17 cellular contexts compared by ENCODE assay signal in genomic region chr6:160049346-160049745, GRCh38.
DNase-seq lines count a peak whose midpoint lies in the region; ATAC-seq and TF ChIP-seq lines count a peak whose summit lies in the region.
"Had no signal": no experiment of that assay in that cellular context is flagged by ENCODE, and none has a peak within 500 bp of the region (broad histone marks: within the 10 kb centered on the region; RNA-seq: fewer than 3 reads in every experiment).

No MANE protein-coding gene starts in this region.

- peaks cover 17% of the 10 kb centered on the region for H3K4me1 Mint-ChIP-seq in activated naive CD8-positive, alpha-beta T cell treated with anti-CD3 and anti-CD28 coated beads, Interleukin-2, amount 50 U/mL, for 24 hours
- peaks cover 9% of the 10 kb centered on the region for H3K4me1 Mint-ChIP-seq in activated naive CD8-positive, alpha-beta T cell treated with anti-CD3 and anti-CD28 coated beads for 36 hours
- peaks cover 11% of the 10 kb centered on the region for H3K4me1 Mint-ChIP-seq in activated T-helper 17 cell treated with anti-CD3 and anti-CD28 coated beads, Interleukin-2, amount 50 U/mL, for 72 hours
- H3K4me1 Mint-ChIP-seq in natural killer cell, result peaks cover 38 to 45% of the 10 kb centered on the region in 2 donors
- peaks cover 0 to 10% of the 10 kb centered on the region in 2 donors for H3K4me1 Mint-ChIP-seq in stimulated activated naive B cell treated with anti-CD40 and anti-IgM and Interleukin-4, amounts not matched to agents 10 μg/mL and 1 μg/mL and 100 μg/mL, for 72 hours
- peaks cover 10% of the 10 kb centered on the region for H3K4me1 Mint-ChIP-seq in activated T-cell treated with anti-CD3 and anti-CD28 coated beads, Interleukin-2, amount 50 U/mL, for 72 hours (ENCODE audit: low read depth)
- H3K4me1 Mint-ChIP-seq: B cell had no signal

- ATAC-seq in activated naive CD8-positive, alpha-beta T cell treated with anti-CD3 and anti-CD28 coated beads, Interleukin-2, amount 50 U/mL, for 24 hours, result no peak
- no peak for ATAC-seq in activated T-helper 17 cell treated with anti-CD3 and anti-CD28 coated beads, Interleukin-2, amount 50 U/mL, for 72 hours (replicated peaks)
- ATAC-seq in natural killer cell, result no peak
- ATAC-seq in stimulated activated naive B cell treated with anti-CD40 and anti-IgM and Interleukin-4, amounts not matched to agents 10 μg/mL and 1 μg/mL and 100 μg/mL, for 72 hours (replicated peaks), result no peak
- no peak for ATAC-seq in activated T-cell treated with anti-CD3 and anti-CD28 coated beads, Interleukin-2, amount 50 U/mL, for 72 hours (replicated peaks in 1 of 2)
- ATAC-seq: GM12878, HepG2 had no signal

- intact Hi-C loops in natural killer cell (cut with micrococcal nuclease), result no loop called here

- no peak overlapping the region for H3K4me3 Mint-ChIP-seq in activated naive CD8-positive, alpha-beta T cell treated with anti-CD3 and anti-CD28 coated beads, Interleukin-2, amount 50 U/mL, for 24 hours
- no peak overlapping the region for H3K4me3 Mint-ChIP-seq in activated naive CD8-positive, alpha-beta T cell treated with anti-CD3 and anti-CD28 coated beads for 36 hours
- no peak overlapping the region for H3K4me3 Mint-ChIP-seq in activated T-helper 17 cell treated with anti-CD3 and anti-CD28 coated beads, Interleukin-2, amount 50 U/mL, for 72 hours
- H3K4me3 Mint-ChIP-seq in natural killer cell, result no peak overlapping the region
- H3K4me3 Mint-ChIP-seq in stimulated activated naive B cell treated with anti-CD40 and anti-IgM and Interleukin-4, amounts not matched to agents 10 μg/mL and 1 μg/mL and 100 μg/mL, for 72 hours, result no peak overlapping the region
- no peak overlapping the region for H3K4me3 Mint-ChIP-seq in activated T-cell treated with anti-CD3 and anti-CD28 coated beads, Interleukin-2, amount 50 U/mL, for 72 hours
- H3K4me3 Mint-ChIP-seq: B cell; CD4-positive, CD25-positive, alpha-beta regulatory T cell; CD8-positive, alpha-beta memory T cell had no signal

- no peak for TF ChIP-seq CTCF in natural killer cell (IDR thresholded peaks at IDR 0.05)

- H3K27me3 Mint-ChIP-seq in activated naive CD8-positive, alpha-beta T cell treated with anti-CD3 and anti-CD28 coated beads, Interleukin-2, amount 50 U/mL, for 24 hours, result no peaks in the 10 kb centered on the region
- H3K27me3 Mint-ChIP-seq in activated naive CD8-positive, alpha-beta T cell treated with anti-CD3 and anti-CD28 coated beads for 36 hours, result no peaks in the 10 kb centered on the region
- no peaks in the 10 kb centered on the region for H3K27me3 Mint-ChIP-seq in activated T-helper 17 cell treated with anti-CD3 and anti-CD28 coated beads, Interleukin-2, amount 50 U/mL, for 72 hours
- no peaks in the 10 kb centered on the region for H3K27me3 Mint-ChIP-seq in natural killer cell (ENCODE audit: low read depth in 2 of 2)
- no peaks in the 10 kb centered on the region for H3K27me3 Mint-ChIP-seq in stimulated activated naive B cell treated with anti-CD40 and anti-IgM and Interleukin-4, amounts not matched to agents 10 μg/mL and 1 μg/mL and 100 μg/mL, for 72 hours
- H3K27me3 Mint-ChIP-seq in activated T-cell treated with anti-CD3 and anti-CD28 coated beads, Interleukin-2, amount 50 U/mL, for 72 hours (ENCODE audit: low read depth), result no peaks in the 10 kb centered on the region
- H3K27me3 Mint-ChIP-seq: B cell; CD4-positive, CD25-positive, alpha-beta regulatory T cell; CD8-positive, alpha-beta memory T cell had no signal

- peaks cover 87% of the 10 kb centered on the region for H3K36me3 Mint-ChIP-seq in activated naive CD8-positive, alpha-beta T cell treated with anti-CD3 and anti-CD28 coated beads, Interleukin-2, amount 50 U/mL, for 24 hours (ENCODE audit: low read depth)
- H3K36me3 Mint-ChIP-seq in activated naive CD8-positive, alpha-beta T cell treated with anti-CD3 and anti-CD28 coated beads for 36 hours, result peaks cover 64% of the 10 kb centered on the region
- H3K36me3 Mint-ChIP-seq in activated T-helper 17 cell treated with anti-CD3 and anti-CD28 coated beads, Interleukin-2, amount 50 U/mL, for 72 hours (ENCODE audit: low read depth), result peaks cover 100% of the 10 kb centered on the region
- peaks cover 42% of the 10 kb centered on the region for H3K36me3 Mint-ChIP-seq in natural killer cell
- H3K36me3 Mint-ChIP-seq in stimulated activated naive B cell treated with anti-CD40 and anti-IgM and Interleukin-4, amounts not matched to agents 10 μg/mL and 1 μg/mL and 100 μg/mL, for 72 hours, result peaks cover 77 to 82% of the 10 kb centered on the region in 2 donors
- peaks cover 19 to 59% of the 10 kb centered on the region in 2 donors for H3K36me3 Mint-ChIP-seq in activated T-cell treated with anti-CD3 and anti-CD28 coated beads, Interleukin-2, amount 50 U/mL, for 72 hours (ENCODE audit: insufficient read depth in 2 of 2)

- peak overlapping the region; percentile 27 for H3K27ac Mint-ChIP-seq in activated naive CD8-positive, alpha-beta T cell treated with anti-CD3 and anti-CD28 coated beads, Interleukin-2, amount 50 U/mL, for 24 hours
- no peak overlapping the region for H3K27ac Mint-ChIP-seq in activated naive CD8-positive, alpha-beta T cell treated with anti-CD3 and anti-CD28 coated beads for 36 hours
- H3K27ac Mint-ChIP-seq in activated T-helper 17 cell treated with anti-CD3 and anti-CD28 coated beads, Interleukin-2, amount 50 U/mL, for 72 hours, result peak overlapping the region; percentile 18
- peak overlapping the region; percentile 37 to 71 for H3K27ac Mint-ChIP-seq in natural killer cell
- H3K27ac Mint-ChIP-seq in stimulated activated naive B cell treated with anti-CD40 and anti-IgM and Interleukin-4, amounts not matched to agents 10 μg/mL and 1 μg/mL and 100 μg/mL, for 72 hours, result peak overlapping the region; percentile 10
- no peak overlapping the region for H3K27ac Mint-ChIP-seq in activated T-cell treated with anti-CD3 and anti-CD28 coated beads, Interleukin-2, amount 50 U/mL, for 72 hours
- H3K27ac Mint-ChIP-seq: B cell; CD4-positive, CD25-positive, alpha-beta regulatory T cell had no signal

- H3K9me3 Mint-ChIP-seq in activated naive CD8-positive, alpha-beta T cell treated with anti-CD3 and anti-CD28 coated beads, Interleukin-2, amount 50 U/mL, for 24 hours, result no peaks in the 10 kb centered on the region
- no peaks in the 10 kb centered on the region for H3K9me3 Mint-ChIP-seq in activated naive CD8-positive, alpha-beta T cell treated with anti-CD3 and anti-CD28 coated beads for 36 hours
- no peaks in the 10 kb centered on the region for H3K9me3 Mint-ChIP-seq in activated T-helper 17 cell treated with anti-CD3 and anti-CD28 coated beads, Interleukin-2, amount 50 U/mL, for 72 hours
- H3K9me3 Mint-ChIP-seq in natural killer cell, result no peaks in the 10 kb centered on the region
- H3K9me3 Mint-ChIP-seq in stimulated activated naive B cell treated with anti-CD40 and anti-IgM and Interleukin-4, amounts not matched to agents 10 μg/mL and 1 μg/mL and 100 μg/mL, for 72 hours, result peaks cover 0 to 7% of the 10 kb centered on the region in 2 donors
- no peaks in the 10 kb centered on the region for H3K9me3 Mint-ChIP-seq in activated T-cell treated with anti-CD3 and anti-CD28 coated beads, Interleukin-2, amount 50 U/mL, for 72 hours
- H3K9me3 Mint-ChIP-seq: CD4-positive, CD25-positive, alpha-beta regulatory T cell; CD8-positive, alpha-beta memory T cell had no signal

- DNase-seq in activated naive CD8-positive, alpha-beta T cell treated with anti-CD3 and anti-CD28 coated beads, Interleukin-2, amount 50 U/mL, for 24 hours, result no peak
- DNase-seq in activated naive CD8-positive, alpha-beta T cell treated with anti-CD3 and anti-CD28 coated beads for 36 hours, result no peak
- no peak for DNase-seq in natural killer cell
- DNase-seq in stimulated activated naive B cell treated with anti-CD40 and anti-IgM and Interleukin-4, amounts not matched to agents 10 μg/mL and 1 μg/mL and 100 μg/mL, for 72 hours, result no peak
- no peak for DNase-seq in middle frontal gyrus (ENCODE audit: extremely low spot score, low spot score)
- DNase-seq in activated T-cell treated with anti-CD3 and anti-CD28 coated beads, Interleukin-2, amount 50 U/mL, for 72 hours, result no peak
- DNase-seq: CD4-positive, CD25-positive, alpha-beta regulatory T cell; CD8-positive, alpha-beta memory T cell; COR-L47; DMS 273 treated with DMSO at 0.1 percent for 48 hours; DMS53; DND-41; EL had no signal

Comparison
In these comparisons a context has a peak if more than half of its experiments do, and no peak if none do; other contexts are left out.
1. H3K27ac Mint-ChIP-seq: peak in activated naive CD8-positive, alpha-beta T cell treated with anti-CD3 and anti-CD28 coated beads, Interleukin-2, amount 50 U/mL, for 24 hours (single experiment), activated T-helper 17 cell treated with anti-CD3 and anti-CD28 coated beads, Interleukin-2, amount 50 U/mL, for 72 hours (single experiment), natural killer cell (2 of 2) and stimulated activated naive B cell treated with anti-CD40 and anti-IgM and Interleukin-4, amounts not matched to agents 10 μg/mL and 1 μg/mL and 100 μg/mL, for 72 hours (single experiment); none in activated naive CD8-positive, alpha-beta T cell treated with anti-CD3 and anti-CD28 coated beads for 36 hours (single experiment) and activated T-cell treated with anti-CD3 and anti-CD28 coated beads, Interleukin-2, amount 50 U/mL, for 72 hours (single experiment).